In the genomic region with DNA sequence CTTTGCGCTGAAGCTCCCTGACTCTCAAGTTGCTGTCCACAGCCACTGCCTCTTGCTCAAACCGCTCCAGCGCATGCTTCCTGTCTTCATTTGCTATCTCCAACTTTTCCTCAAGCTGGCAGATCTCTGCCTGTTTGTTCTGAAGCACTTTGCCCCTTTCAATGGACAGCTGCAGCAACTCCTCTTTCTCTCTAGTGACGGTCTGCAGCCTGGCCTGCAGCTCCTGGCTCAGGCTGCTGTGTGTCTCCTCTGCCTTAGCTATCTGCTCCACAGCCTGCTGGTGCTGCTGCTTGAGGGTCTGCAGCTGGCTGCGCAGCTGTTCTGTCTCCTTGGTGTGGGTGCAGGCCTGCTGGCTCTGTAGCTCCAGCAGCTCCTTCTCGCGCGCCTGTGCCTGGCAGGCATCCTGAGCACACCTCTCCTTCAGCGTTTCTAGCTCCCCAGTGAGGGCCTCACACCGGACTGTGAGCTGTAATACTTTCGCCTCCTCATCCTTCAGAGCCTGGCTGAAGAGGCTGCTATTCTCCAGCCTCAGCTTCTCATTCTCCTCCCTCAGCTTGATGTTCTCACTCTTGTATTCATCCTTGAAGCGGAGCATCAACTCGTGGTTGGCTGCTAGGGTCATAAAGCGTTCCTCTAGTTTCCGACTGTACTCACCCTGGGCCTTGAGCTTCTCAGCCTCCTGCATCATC, we compare ENCODE assay signal across 5 cellular contexts. TPM values are rescaled to one million over a fixed set of nuclear protein-coding genes. Genes with fewer than 3 reads are reported as not detected.
DNase-seq lines count a peak whose midpoint lies in the region; ATAC-seq and TF ChIP-seq lines count a peak whose summit lies in the region.

No MANE protein-coding gene starts in this region.

- H3K36me3 ChIP-seq in NT2/D1 (ENCODE audit: insufficient read depth, insufficient read length, low read length) (no peaks in the 10 kb centered on the region), suprapubic skin (no peaks in the 10 kb centered on the region)

- no peak overlapping the region for H3K4me3 Mint-ChIP-seq in activated CD8-positive, alpha-beta T cell treated with anti-CD3 and anti-CD28 coated beads for 36 hours

- no peak for TF ChIP-seq CTCF in suprapubic skin (IDR thresholded peaks at IDR 0.05)
- no peak for TF ChIP-seq CTCF in activated CD8-positive, alpha-beta T cell treated with anti-CD3 and anti-CD28 coated beads for 36 hours (IDR thresholded peaks at IDR 0.05)

- no peak for TF ChIP-seq POLR2A in suprapubic skin (IDR thresholded peaks at IDR 0.05)

- H3K4me3 ChIP-seq in NT2/D1 (ENCODE audit: insufficient read length, low read depth) (no peak overlapping the region), suprapubic skin (peak overlapping the region; percentile 47)

- 56% methylated on average over 15 of the region's 15 CpGs for WGBS in suprapubic skin

- H3K36me3 Mint-ChIP-seq in activated CD8-positive, alpha-beta T cell treated with anti-CD3 and anti-CD28 coated beads for 36 hours (ENCODE audit: low read depth): no peaks in the 10 kb centered on the region

- no peaks in the 10 kb centered on the region for H3K4me1 ChIP-seq in NT2/D1 (ENCODE audit: insufficient read depth, insufficient read length)
- peaks cover 14% of the 10 kb centered on the region for H3K4me1 ChIP-seq in suprapubic skin

- POLR2A ChIA-PET in activated CD8-positive, alpha-beta T cell treated with anti-CD3 and anti-CD28 coated beads for 36 hours (lab: Charles Lee): interaction anchor here (0.9 to 1.3 kb wide), 2 partner anchors 12 to 14 kb away, joined by 4 to 5 read pairs; no protein-coding TSS in a partner anchor

- no peak for ATAC-seq in activated CD8-positive, alpha-beta T cell treated with anti-CD3 and anti-CD28 coated beads for 36 hours
- no peak for ATAC-seq in GM21360 (IDR thresholded peaks at IDR 0.05; ENCODE audit: unreplicated experiment)

- H3K9me3 ChIP-seq in NT2/D1 (ENCODE audit: insufficient read depth, low read length) (no peaks in the 10 kb centered on the region), suprapubic skin (no peaks in the 10 kb centered on the region)

- H3K27ac Mint-ChIP-seq in activated CD8-positive, alpha-beta T cell treated with anti-CD3 and anti-CD28 coated beads for 36 hours: no peak overlapping the region

- TF ChIP-seq EP300 in suprapubic skin (IDR thresholded peaks at IDR 0.05): no peak

- H3K9me3 Mint-ChIP-seq in activated CD8-positive, alpha-beta T cell treated with anti-CD3 and anti-CD28 coated beads for 36 hours: no peaks in the 10 kb centered on the region

- no peaks in the 10 kb centered on the region for H3K27me3 ChIP-seq in NT2/D1 (ENCODE audit: insufficient read depth, insufficient read length)
- no peaks in the 10 kb centered on the region for H3K27me3 ChIP-seq in suprapubic skin

- CTCF ChIA-PET in activated CD8-positive, alpha-beta T cell treated with anti-CD3 and anti-CD28 coated beads for 36 hours (lab: Charles Lee): interaction anchor here (0.8 to 2.0 kb wide), 5 partner anchors 9 to 169 kb away, joined by 3 to 5 read pairs (median 3); a partner anchor contains a TSS

- no peaks in the 10 kb centered on the region for H3K27me3 Mint-ChIP-seq in activated CD8-positive, alpha-beta T cell treated with anti-CD3 and anti-CD28 coated beads for 36 hours

- peak overlapping the region; percentile 58 for H3K27ac ChIP-seq in suprapubic skin

- H3K4me1 Mint-ChIP-seq in activated CD8-positive, alpha-beta T cell treated with anti-CD3 and anti-CD28 coated beads for 36 hours (ENCODE audit: low read depth): peaks cover 11% of the 10 kb centered on the region

- H3K9ac ChIP-seq in NT2/D1 (ENCODE audit: insufficient read length, low read depth): peak overlapping the region; percentile 21

- DNase-seq in NT2/D1 (ENCODE audit: low read depth, low spot score) (no peak), cardiac septum (ENCODE audit: low spot score) (peak; percentile 65), suprapubic skin (ENCODE audit: low spot score in 2 of 2) (no peak)
- DNase-seq in activated CD8-positive, alpha-beta T cell treated with anti-CD3 and anti-CD28 coated beads for 36 hours: no peak

- intact Hi-C loops in cardiac septum (cut with DNase I): no loop called here
- intact Hi-C loops in activated CD8-positive, alpha-beta T cell treated with anti-CD3 and anti-CD28 coated beads for 36 hours (cut with micrococcal nuclease): no loop called here

RNA-seq across cellular contexts. Expression of a gene that starts 0.7 kb away (rescaled TPM):
- total RNA-seq in cardiac septum (0.54 TPM), suprapubic skin (1 to 10 TPM in 1 of 4 donors, under 1 TPM in 2, not detected in 1; 0.72 to 1.8 (median 0.94) TPM)
- total RNA-seq in activated CD8-positive, alpha-beta T cell treated with anti-CD3 and anti-CD28 coated beads for 36 hours: under 1 TPM in 1 of 2 experiments, not detected in 1; 0.36 TPM

RNA-seq across cellular contexts. Expression of a gene that starts 20.3 kb away (rescaled TPM):
- total RNA-seq in cardiac septum (19.4 TPM), suprapubic skin (10 to 100 TPM; 26.1 to 87.1 (median 32.8) TPM)
- 10 to 100 TPM; 44.8 to 46.5 TPM for total RNA-seq in activated CD8-positive, alpha-beta T cell treated with anti-CD3 and anti-CD28 coated beads for 36 hours

RNA-seq across cellular contexts. Expression of a gene that starts 37.5 kb away (rescaled TPM):
- total RNA-seq in cardiac septum (44.0 TPM), suprapubic skin (10 to 100 TPM; 13.9 to 19.4 (median 15.9) TPM)
- total RNA-seq in activated CD8-positive, alpha-beta T cell treated with anti-CD3 and anti-CD28 coated beads for 36 hours: 10 to 100 TPM; 47.3 to 48.9 TPM

RNA-seq across cellular contexts. Expression of a gene that starts 56.9 kb away (rescaled TPM):
- total RNA-seq in cardiac septum (45.2 TPM), suprapubic skin (10 to 100 TPM; 32.4 to 38.4 (median 34.8) TPM)
- total RNA-seq in activated CD8-positive, alpha-beta T cell treated with anti-CD3 and anti-CD28 coated beads for 36 hours: 10 to 100 TPM; 51.6 to 61.2 TPM

RNA-seq across cellular contexts. Expression of a gene that starts 58.1 kb away (rescaled TPM):
- total RNA-seq in cardiac septum (9.9 TPM), suprapubic skin (10 to 100 TPM; 37.9 to 71.5 (median 44.9) TPM)
- 1 to 10 TPM; 2.2 to 2.6 TPM for total RNA-seq in activated CD8-positive, alpha-beta T cell treated with anti-CD3 and anti-CD28 coated beads for 36 hours
